ENCODE assay signal across 1 cellular context in the genomic region with DNA sequence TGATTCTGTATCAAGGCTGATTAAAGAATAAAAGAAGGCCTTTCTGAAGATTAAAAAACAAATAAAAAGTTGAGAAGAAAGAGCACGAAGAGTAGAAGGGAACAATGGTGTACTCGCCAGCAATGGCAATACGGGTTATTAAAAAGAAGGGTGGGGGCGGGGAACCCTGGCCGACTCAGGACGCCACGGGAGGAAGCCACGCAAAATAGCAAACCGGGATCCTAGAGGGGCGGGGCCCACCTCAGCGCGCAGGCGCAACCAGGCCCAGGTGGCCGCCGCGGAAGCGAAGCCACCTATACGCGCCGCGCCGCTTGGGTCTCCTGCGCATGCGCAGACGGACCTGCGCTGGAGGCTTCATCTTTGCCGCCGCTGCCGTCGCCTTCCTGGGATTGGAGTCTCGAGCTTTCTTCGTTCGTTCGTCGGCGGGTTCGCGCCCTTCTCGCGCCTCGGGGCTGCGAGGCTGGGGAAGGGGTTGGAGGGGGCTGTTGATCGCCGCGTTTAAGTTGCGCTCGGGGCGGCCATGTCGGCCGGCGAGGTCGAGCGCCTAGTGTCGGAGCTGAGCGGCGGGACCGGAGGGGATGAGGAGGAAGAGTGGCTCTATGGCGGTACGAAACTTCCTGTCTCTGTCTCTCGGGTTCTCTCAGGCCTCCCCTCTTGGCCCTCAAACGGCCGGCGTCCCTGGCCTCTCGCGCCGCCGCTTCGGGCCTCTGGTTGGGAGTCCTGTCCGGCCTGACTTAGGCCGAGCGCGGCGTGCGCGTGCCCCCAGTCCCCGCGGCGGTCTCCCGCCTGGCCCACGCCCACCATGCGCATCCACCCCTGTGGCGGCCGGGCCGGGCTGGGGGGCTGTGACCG.
TF ChIP-seq lines count a peak whose summit lies in the region.

A gene with protein sequence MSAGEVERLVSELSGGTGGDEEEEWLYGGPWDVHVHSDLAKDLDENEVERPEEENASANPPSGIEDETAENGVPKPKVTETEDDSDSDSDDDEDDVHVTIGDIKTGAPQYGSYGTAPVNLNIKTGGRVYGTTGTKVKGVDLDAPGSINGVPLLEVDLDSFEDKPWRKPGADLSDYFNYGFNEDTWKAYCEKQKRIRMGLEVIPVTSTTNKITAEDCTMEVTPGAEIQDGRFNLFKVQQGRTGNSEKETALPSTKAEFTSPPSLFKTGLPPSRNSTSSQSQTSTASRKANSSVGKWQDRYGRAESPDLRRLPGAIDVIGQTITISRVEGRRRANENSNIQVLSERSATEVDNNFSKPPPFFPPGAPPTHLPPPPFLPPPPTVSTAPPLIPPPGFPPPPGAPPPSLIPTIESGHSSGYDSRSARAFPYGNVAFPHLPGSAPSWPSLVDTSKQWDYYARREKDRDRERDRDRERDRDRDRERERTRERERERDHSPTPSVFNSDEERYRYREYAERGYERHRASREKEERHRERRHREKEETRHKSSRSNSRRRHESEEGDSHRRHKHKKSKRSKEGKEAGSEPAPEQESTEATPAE (plus strand): TSS at position 323 of the 852 bp plus-strand sequence. CDS start 198 bp downstream, at position 521.

TF ChIP-seq in HepG2, 621 proteins besides CTCF, POLR2A, EP300 and RAD21 (continued from another document and continues in another):
- no peak for TF ChIP-seq RBAK (CRISPR knock-in tag; IDR thresholded peaks at IDR 0.05)
- TF ChIP-seq KMT2A (CRISPR knock-in tag; IDR thresholded peaks at IDR 0.05): peak; percentile 95
- peak; percentile 70; the same call in 1 of the 2 replicates for TF ChIP-seq ZNF563 (CRISPR knock-in tag; IDR thresholded peaks at IDR 0.05)
- no peak for TF ChIP-seq ZSCAN30 (CRISPR knock-in tag; IDR thresholded peaks at IDR 0.05)
- no peak; the same call in 1 of the 2 replicates for TF ChIP-seq ZNF772 (CRISPR knock-in tag; IDR thresholded peaks at IDR 0.05)
- peak; percentile 70; the same call in 1 of the 2 replicates for TF ChIP-seq ZNF367 (CRISPR knock-in tag; IDR thresholded peaks at IDR 0.05; ENCODE audit: borderline replicate concordance)
- TF ChIP-seq ZNF282 (IDR thresholded peaks at IDR 0.05; ENCODE audit: partially characterized antibody): no peak
- peak; percentile 33; the same call in 1 of the 2 replicates for TF ChIP-seq ZNF160 (CRISPR knock-in tag; IDR thresholded peaks at IDR 0.05)
- peak; percentile 61 for TF ChIP-seq ARNTL (CRISPR knock-in tag; IDR thresholded peaks at IDR 0.05)
- 0 out of 2 replicates have a peak, but pooled peaks have one; percentile 22 for TF ChIP-seq FOXA3 (CRISPR knock-in tag; IDR thresholded peaks at IDR 0.05)
- no peak; the same call in 1 of the 2 replicates for TF ChIP-seq MYNN (CRISPR knock-in tag; IDR thresholded peaks at IDR 0.05; ENCODE audit: low read depth)
- no peak for TF ChIP-seq KLF13 (CRISPR knock-in tag; IDR thresholded peaks at IDR 0.05)
- no peak for TF ChIP-seq HMGA1 (CRISPR knock-in tag; conservative IDR thresholded peaks at IDR 0.05)
- TF ChIP-seq ZNF572 (CRISPR knock-in tag; IDR thresholded peaks at IDR 0.05): peak; percentile 70; the same call in 1 of the 2 replicates
- TF ChIP-seq ZC3H4 (CRISPR knock-in tag; IDR thresholded peaks at IDR 0.05; ENCODE audit: borderline replicate concordance): no peak; the same call in 1 of the 2 replicates
- TF ChIP-seq MTA3 (CRISPR knock-in tag; IDR thresholded peaks at IDR 0.05): no peak
- TF ChIP-seq, protein P1, sequence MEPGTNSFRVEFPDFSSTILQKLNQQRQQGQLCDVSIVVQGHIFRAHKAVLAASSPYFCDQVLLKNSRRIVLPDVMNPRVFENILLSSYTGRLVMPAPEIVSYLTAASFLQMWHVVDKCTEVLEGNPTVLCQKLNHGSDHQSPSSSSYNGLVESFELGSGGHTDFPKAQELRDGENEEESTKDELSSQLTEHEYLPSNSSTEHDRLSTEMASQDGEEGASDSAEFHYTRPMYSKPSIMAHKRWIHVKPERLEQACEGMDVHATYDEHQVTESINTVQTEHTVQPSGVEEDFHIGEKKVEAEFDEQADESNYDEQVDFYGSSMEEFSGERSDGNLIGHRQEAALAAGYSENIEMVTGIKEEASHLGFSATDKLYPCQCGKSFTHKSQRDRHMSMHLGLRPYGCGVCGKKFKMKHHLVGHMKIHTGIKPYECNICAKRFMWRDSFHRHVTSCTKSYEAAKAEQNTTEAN (CRISPR knock-in tag; conservative IDR thresholded peaks at IDR 0.05): no peak
- TF ChIP-seq ZNF251 (CRISPR knock-in tag; IDR thresholded peaks at IDR 0.05): no peak
- peak; percentile 96 for TF ChIP-seq PHF8 (CRISPR knock-in tag; IDR thresholded peaks at IDR 0.05)
- no peak for TF ChIP-seq RFX5 (IDR thresholded peaks at IDR 0.05; ENCODE audit: low read depth, low read length)
- no peak for TF ChIP-seq NCOR1 (IDR thresholded peaks at IDR 0.05; ENCODE audit: borderline replicate concordance, low read length)
- TF ChIP-seq, protein P2, sequence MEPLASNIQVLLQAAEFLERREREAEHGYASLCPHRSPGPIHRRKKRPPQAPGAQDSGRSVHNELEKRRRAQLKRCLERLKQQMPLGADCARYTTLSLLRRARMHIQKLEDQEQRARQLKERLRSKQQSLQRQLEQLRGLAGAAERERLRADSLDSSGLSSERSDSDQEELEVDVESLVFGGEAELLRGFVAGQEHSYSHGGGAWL (CRISPR knock-in tag; IDR thresholded peaks at IDR 0.05): peak; percentile 86
- TF ChIP-seq ZNF337 (CRISPR knock-in tag; IDR thresholded peaks at IDR 0.05; ENCODE audit: borderline replicate concordance, low read depth): no peak
- no peak; the same call in 1 of the 2 replicates for TF ChIP-seq ZNF331 (CRISPR knock-in tag; IDR thresholded peaks at IDR 0.05)
- no peak for TF ChIP-seq XRCC5 (optimal IDR thresholded peaks at IDR 0.05; ENCODE audit: low read length)
- no peak for TF ChIP-seq ZSCAN12 (CRISPR knock-in tag; IDR thresholded peaks at IDR 0.05)
- TF ChIP-seq NR2C2 (CRISPR knock-in tag; IDR thresholded peaks at IDR 0.05; ENCODE audit: borderline replicate concordance): no peak
- TF ChIP-seq ZNF605 (CRISPR knock-in tag; IDR thresholded peaks at IDR 0.05): peak; percentile 83
- peak; percentile 21; the same call in 1 of the 2 replicates for TF ChIP-seq ZNF788 (CRISPR knock-in tag; IDR thresholded peaks at IDR 0.05; ENCODE audit: borderline replicate concordance)
- TF ChIP-seq ATF7 (IDR thresholded peaks at IDR 0.05): no peak
- no peak for TF ChIP-seq ATF7 (CRISPR knock-in tag; IDR thresholded peaks at IDR 0.05)
- TF ChIP-seq, protein P3, sequence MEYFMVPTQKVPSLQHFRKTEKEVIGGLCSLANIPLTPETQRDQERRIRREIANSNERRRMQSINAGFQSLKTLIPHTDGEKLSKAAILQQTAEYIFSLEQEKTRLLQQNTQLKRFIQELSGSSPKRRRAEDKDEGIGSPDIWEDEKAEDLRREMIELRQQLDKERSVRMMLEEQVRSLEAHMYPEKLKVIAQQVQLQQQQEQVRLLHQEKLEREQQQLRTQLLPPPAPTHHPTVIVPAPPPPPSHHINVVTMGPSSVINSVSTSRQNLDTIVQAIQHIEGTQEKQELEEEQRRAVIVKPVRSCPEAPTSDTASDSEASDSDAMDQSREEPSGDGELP (IDR thresholded peaks at IDR 0.05; ENCODE audit: borderline replicate concordance, low read depth): peak; percentile 58; the same call in 1 of the 2 replicates
- peak; percentile 73 for TF ChIP-seq ZSCAN31 (CRISPR knock-in tag; IDR thresholded peaks at IDR 0.05; ENCODE audit: low read depth)
- peak; percentile 69; the same call in 1 of the 2 replicates for TF ChIP-seq ZNF451 (CRISPR knock-in tag; IDR thresholded peaks at IDR 0.05)
- TF ChIP-seq, protein P4, sequence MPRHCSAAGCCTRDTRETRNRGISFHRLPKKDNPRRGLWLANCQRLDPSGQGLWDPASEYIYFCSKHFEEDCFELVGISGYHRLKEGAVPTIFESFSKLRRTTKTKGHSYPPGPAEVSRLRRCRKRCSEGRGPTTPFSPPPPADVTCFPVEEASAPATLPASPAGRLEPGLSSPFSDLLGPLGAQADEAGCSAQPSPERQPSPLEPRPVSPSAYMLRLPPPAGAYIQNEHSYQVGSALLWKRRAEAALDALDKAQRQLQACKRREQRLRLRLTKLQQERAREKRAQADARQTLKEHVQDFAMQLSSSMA (CRISPR knock-in tag; IDR thresholded peaks at IDR 0.05): peak; percentile 74; the same call in 1 of the 2 replicates
- TF ChIP-seq ZNF552 (CRISPR knock-in tag; IDR thresholded peaks at IDR 0.05; ENCODE audit: borderline replicate concordance): 0 out of 2 replicates have a peak, but pooled peaks have one; percentile 24
- TF ChIP-seq THAP11 (CRISPR knock-in tag; IDR thresholded peaks at IDR 0.05): peak; percentile 78
- TF ChIP-seq SALL1 (CRISPR knock-in tag; IDR thresholded peaks at IDR 0.05): peak; percentile 78; the same call in 1 of the 2 replicates
- peak; percentile 81 for TF ChIP-seq ZNF607 (CRISPR knock-in tag; IDR thresholded peaks at IDR 0.05; ENCODE audit: borderline replicate concordance)
- TF ChIP-seq KMT2B (CRISPR knock-in tag; IDR thresholded peaks at IDR 0.05): peak; percentile 94
- TF ChIP-seq ZNF432 (CRISPR knock-in tag; IDR thresholded peaks at IDR 0.05; ENCODE audit: borderline replicate concordance): no peak
- peak; percentile 62; the same call in 1 of the 2 replicates for TF ChIP-seq TARDBP (CRISPR knock-in tag; IDR thresholded peaks at IDR 0.05)
- peak; percentile 94 for TF ChIP-seq ZFX (CRISPR knock-in tag; IDR thresholded peaks at IDR 0.05; ENCODE audit: low read depth)
- TF ChIP-seq, protein P5, sequence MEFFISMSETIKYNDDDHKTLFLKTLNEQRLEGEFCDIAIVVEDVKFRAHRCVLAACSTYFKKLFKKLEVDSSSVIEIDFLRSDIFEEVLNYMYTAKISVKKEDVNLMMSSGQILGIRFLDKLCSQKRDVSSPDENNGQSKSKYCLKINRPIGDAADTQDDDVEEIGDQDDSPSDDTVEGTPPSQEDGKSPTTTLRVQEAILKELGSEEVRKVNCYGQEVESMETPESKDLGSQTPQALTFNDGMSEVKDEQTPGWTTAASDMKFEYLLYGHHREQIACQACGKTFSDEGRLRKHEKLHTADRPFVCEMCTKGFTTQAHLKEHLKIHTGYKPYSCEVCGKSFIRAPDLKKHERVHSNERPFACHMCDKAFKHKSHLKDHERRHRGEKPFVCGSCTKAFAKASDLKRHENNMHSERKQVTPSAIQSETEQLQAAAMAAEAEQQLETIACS (CRISPR knock-in tag; IDR thresholded peaks at IDR 0.05): no peak
- TF ChIP-seq ZNF205 (CRISPR knock-in tag; IDR thresholded peaks at IDR 0.05): no peak
- TF ChIP-seq PCBP2 (optimal IDR thresholded peaks at IDR 0.05; ENCODE audit: low read depth, low read length, poor library complexity, severe bottlenecking): no peak
- TF ChIP-seq ZNF441 (CRISPR knock-in tag; IDR thresholded peaks at IDR 0.05; ENCODE audit: borderline replicate concordance): no peak; the same call in 1 of the 2 replicates
- no peak for TF ChIP-seq ZNF773 (CRISPR knock-in tag; IDR thresholded peaks at IDR 0.05; ENCODE audit: borderline replicate concordance)
- TF ChIP-seq, protein P6, sequence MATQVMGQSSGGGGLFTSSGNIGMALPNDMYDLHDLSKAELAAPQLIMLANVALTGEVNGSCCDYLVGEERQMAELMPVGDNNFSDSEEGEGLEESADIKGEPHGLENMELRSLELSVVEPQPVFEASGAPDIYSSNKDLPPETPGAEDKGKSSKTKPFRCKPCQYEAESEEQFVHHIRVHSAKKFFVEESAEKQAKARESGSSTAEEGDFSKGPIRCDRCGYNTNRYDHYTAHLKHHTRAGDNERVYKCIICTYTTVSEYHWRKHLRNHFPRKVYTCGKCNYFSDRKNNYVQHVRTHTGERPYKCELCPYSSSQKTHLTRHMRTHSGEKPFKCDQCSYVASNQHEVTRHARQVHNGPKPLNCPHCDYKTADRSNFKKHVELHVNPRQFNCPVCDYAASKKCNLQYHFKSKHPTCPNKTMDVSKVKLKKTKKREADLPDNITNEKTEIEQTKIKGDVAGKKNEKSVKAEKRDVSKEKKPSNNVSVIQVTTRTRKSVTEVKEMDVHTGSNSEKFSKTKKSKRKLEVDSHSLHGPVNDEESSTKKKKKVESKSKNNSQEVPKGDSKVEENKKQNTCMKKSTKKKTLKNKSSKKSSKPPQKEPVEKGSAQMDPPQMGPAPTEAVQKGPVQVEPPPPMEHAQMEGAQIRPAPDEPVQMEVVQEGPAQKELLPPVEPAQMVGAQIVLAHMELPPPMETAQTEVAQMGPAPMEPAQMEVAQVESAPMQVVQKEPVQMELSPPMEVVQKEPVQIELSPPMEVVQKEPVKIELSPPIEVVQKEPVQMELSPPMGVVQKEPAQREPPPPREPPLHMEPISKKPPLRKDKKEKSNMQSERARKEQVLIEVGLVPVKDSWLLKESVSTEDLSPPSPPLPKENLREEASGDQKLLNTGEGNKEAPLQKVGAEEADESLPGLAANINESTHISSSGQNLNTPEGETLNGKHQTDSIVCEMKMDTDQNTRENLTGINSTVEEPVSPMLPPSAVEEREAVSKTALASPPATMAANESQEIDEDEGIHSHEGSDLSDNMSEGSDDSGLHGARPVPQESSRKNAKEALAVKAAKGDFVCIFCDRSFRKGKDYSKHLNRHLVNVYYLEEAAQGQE (IDR thresholded peaks at IDR 0.05; ENCODE audit: borderline replicate concordance in 1 of 2, low read depth in 1 of 2, low read length in 2 of 2): no peak
- no peak for TF ChIP-seq ZNF567 (CRISPR knock-in tag; IDR thresholded peaks at IDR 0.05; ENCODE audit: borderline replicate concordance)
- TF ChIP-seq ZNF496 (CRISPR knock-in tag; IDR thresholded peaks at IDR 0.05; ENCODE audit: insufficient replicate concordance): no peak
- TF ChIP-seq CBFB (CRISPR knock-in tag; IDR thresholded peaks at IDR 0.05): no peak
- TF ChIP-seq, protein P7, sequence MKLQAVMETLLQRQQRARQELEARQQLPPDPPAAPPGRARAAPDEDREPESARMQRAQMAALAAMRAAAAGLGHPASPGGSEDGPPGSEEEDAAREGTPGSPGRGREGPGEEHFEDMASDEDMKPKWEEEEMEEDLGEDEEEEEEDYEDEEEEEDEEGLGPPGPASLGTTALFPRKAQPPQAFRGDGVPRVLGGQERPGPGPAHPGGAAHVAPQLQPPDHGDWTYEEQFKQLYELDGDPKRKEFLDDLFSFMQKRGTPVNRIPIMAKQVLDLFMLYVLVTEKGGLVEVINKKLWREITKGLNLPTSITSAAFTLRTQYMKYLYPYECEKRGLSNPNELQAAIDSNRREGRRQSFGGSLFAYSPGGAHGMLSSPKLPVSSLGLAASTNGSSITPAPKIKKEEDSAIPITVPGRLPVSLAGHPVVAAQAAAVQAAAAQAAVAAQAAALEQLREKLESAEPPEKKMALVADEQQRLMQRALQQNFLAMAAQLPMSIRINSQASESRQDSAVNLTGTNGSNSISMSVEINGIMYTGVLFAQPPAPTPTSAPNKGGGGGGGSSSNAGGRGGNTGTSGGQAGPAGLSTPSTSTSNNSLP (IDR thresholded peaks at IDR 0.05; ENCODE audit: low read depth, low read length): peak; percentile 50; the same call in 1 of the 2 replicates
- TF ChIP-seq, protein P8, sequence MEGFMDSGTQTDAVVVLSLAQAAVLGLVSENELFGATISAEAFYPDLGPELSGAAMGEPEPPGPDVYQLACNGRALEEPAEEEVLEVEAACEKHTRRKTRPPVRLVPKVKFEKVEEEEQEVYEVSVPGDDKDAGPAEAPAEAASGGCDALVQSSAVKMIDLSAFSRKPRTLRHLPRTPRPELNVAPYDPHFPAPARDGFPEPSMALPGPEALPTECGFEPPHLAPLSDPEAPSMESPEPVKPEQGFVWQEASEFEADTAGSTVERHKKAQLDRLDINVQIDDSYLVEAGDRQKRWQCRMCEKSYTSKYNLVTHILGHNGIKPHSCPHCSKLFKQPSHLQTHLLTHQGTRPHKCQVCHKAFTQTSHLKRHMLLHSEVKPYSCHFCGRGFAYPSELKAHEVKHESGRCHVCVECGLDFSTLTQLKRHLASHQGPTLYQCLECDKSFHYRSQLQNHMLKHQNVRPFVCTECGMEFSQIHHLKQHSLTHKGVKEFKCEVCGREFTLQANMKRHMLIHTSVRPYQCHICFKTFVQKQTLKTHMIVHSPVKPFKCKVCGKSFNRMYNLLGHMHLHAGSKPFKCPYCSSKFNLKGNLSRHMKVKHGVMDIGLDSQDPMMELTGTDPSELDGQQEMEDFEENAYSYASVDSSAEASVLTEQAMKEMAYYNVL (CRISPR knock-in tag; IDR thresholded peaks at IDR 0.05; ENCODE audit: borderline replicate concordance): no peak; the same call in 1 of the 2 replicates
